Comparison of ENCODE assay signal across 8 cellular contexts in the genomic region with DNA sequence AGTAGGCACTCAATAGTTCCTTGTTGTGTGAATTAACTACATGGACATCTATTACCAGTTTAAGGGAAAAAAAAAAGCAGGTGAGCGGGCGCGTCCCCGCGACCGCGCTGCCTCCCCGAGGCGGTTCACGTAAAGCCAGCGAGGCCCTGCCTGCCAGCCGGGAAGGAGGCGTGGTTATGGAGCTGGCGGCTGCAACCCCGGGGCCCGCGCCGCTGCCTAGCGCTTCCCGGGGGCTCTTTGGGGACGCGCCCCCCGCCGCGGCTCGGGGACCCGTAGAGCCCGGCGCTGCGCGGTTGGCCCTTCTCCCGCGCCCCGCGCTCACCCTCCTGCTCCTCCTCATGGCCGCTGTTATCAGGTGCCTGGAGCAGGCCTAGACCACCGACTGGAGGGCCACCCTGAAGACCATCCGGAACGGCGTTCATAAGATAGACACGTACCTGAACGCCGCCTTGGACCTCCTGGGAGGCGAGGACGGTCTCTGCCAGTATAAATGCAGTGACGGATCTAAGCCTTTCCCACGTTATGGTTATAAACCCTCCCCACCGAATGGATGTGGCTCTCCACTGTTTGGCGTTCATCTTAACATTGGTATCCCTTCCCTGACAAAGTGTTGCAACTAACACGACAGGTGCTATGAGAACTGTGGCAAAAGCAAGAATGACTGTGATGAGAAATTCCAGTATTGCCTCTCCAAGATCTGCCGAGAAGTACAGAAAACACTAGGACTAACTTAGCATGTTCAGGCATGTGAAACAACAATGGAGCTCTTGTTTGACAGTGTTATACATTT. TPM values are rescaled to one million over a fixed set of nuclear protein-coding genes. Genes with fewer than 3 reads are reported as not detected.
A peak's percentile ranks its signal among the peaks of the same experiment; 100 is the strongest.
DNase-seq lines count a peak whose midpoint lies in the region; ATAC-seq and TF ChIP-seq lines count a peak whose summit lies in the region.

No MANE protein-coding gene starts in this region.

- H3K4me3 Mint-ChIP-seq in MCF 10A (ENCODE audit: unreplicated experiment) (peak overlapping the region; percentile 70), immature natural killer cell (peak overlapping the region; percentile 18 to 68 (median 57))

- no peaks in the 10 kb centered on the region for H3K27me3 Mint-ChIP-seq in MCF 10A (ENCODE audit: insufficient read depth, unreplicated experiment)
- H3K27me3 Mint-ChIP-seq in immature natural killer cell (ENCODE audit: low read depth in 3 of 3), result peaks cover 13 to 24% (median 19%) of the 10 kb centered on the region in 3 donors

- H3K36me3 Mint-ChIP-seq in MCF 10A (ENCODE audit: insufficient read depth, unreplicated experiment) (peaks cover 25% of the 10 kb centered on the region), immature natural killer cell (peaks cover 0 to 1% (median 0%) of the 10 kb centered on the region in 3 donors)

- DNase-seq in EL (peak; percentile 58), NCI-H1105 (lab: John Stamatoyannopoulos, UW) (peak; percentile 91), T-helper 9 cell (peak; percentile 47), MCF 10A (ENCODE audit: unreplicated experiment) (peak; percentile 71), immature natural killer cell (peak; percentile 15 to 37 (median 21)), GOT3 (lab: John Stamatoyannopoulos, UW) (no peak)
- peak; percentile 53 for DNase-seq in stimulated activated CD4-positive, alpha-beta T cell treated with anti-CD3 and anti-CD28 coated beads, Interleukin-12 subunit alpha, Interleukin-12 subunit beta, amount 100 ng/mL, for 4 hours

- no peak for TF ChIP-seq CTCF in MCF 10A (IDR thresholded peaks at IDR 0.05; ENCODE audit: unreplicated experiment)

- POLR2A ChIA-PET in MCF 10A (lab: Yijun Ruan, JAX), result interaction anchor here (0.6 to 2.9 kb wide), 19 partner anchors 8 to 336 kb away, joined by 3 to 46 read pairs (median 4); a partner anchor contains a TSS

- intact Hi-C loops in MCF 10A (cut with micrococcal nuclease), result loop anchor here (5.0 kb wide), 3 partner anchors 34 to 311 kb away; a partner anchor contains a TSS

- H3K9me3 Mint-ChIP-seq in MCF 10A (ENCODE audit: unreplicated experiment), result no peaks in the 10 kb centered on the region
- no peaks in the 10 kb centered on the region for H3K9me3 Mint-ChIP-seq in immature natural killer cell

- BruUV-seq in MCF 10A (replicated peaks; lab: Mats Ljungman, UMichigan), result no TSS peak

- H3K4me1 Mint-ChIP-seq in MCF 10A (ENCODE audit: insufficient read depth, unreplicated experiment) (peaks cover 21% of the 10 kb centered on the region), immature natural killer cell (peaks cover 27 to 39% of the 10 kb centered on the region in 2 donors)

- CTCF ChIA-PET in MCF 10A (lab: Yijun Ruan, JAX), result interaction anchor here (0.6 to 1.2 kb wide), 11 partner anchors 13 to 282 kb away, joined by 3 to 7 read pairs (median 3); a partner anchor contains a TSS

- H3K27ac Mint-ChIP-seq in MCF 10A (ENCODE audit: low read depth, unreplicated experiment) (peak overlapping the region; percentile 81), immature natural killer cell (no peak overlapping the region)

- ATAC-seq in GM18909 (IDR thresholded peaks at IDR 0.05; ENCODE audit: poor library complexity, unreplicated experiment), result no peak

RNA-seq across cellular contexts. Expression of a gene that starts 2.6 kb away (rescaled TPM):
- total RNA-seq in MCF 10A (2022), result 28.4 and 29.5 TPM in 2 replicates
- polyA plus RNA-seq in immature natural killer cell, result 10 to 100 TPM in 1 of 3 donors, 1 to 10 TPM in 2; 4.6 to 15.5 (median 4.8) TPM

RNA-seq across cellular contexts. Expression of a gene that starts 35.6 kb away (rescaled TPM):
- 1.8 and 2.7 TPM in 2 replicates for total RNA-seq in MCF 10A (2022)
- 1 to 10 TPM in 1 of 3 donors, under 1 TPM in 2; 0.46 to 1.2 (median 0.58) TPM for polyA plus RNA-seq in immature natural killer cell

RNA-seq across cellular contexts. Expression of a gene that starts 35.8 kb away (rescaled TPM):
- 63.8 TPM in 2 replicates for total RNA-seq in MCF 10A (2022)
- 10 to 100 TPM; 34.3 to 56.6 (median 42.0) TPM for polyA plus RNA-seq in immature natural killer cell
